ENCODE assay signal across 1 cellular context in the genomic region with DNA sequence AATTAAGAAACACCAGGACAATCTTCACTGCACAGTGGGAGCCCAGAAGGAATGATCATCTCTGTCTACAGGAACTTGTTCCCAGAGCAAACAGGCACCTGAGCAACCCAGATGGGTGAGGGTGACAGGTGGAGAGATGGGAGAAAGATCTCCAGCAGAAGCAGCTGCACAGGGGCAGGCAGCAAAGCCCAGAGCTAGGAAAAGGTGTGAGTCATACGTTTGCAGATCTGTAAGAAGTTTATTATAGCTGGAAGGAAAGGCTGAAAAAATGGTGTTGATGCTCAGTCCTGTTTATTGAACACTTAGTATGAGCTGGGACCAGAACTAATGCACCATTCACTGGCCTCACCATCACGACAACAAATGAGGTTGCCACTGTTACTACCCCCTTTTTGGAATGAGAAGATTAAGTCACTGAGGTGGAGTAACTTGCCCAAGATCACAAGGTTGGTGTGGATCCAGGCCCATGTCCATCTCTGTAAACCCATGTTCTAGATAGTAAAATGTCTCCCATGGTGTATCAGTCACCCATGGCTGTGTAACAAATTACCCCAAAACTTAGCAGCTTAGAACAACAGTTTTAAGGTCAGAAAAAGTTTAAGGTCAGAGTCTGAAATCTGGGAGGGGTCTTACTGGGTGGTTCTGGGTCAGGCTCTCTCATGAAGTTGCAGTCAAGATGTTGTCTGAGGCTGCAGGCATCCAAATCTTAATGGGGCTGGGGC.
TF ChIP-seq lines count a peak whose summit lies in the region.

No MANE protein-coding gene starts in this region.

TF ChIP-seq in HepG2, 621 proteins besides CTCF, POLR2A, EP300 and RAD21 (continued from another document):
- TF ChIP-seq RBAK (CRISPR knock-in tag; IDR thresholded peaks at IDR 0.05) (peak; percentile 95), ZMYM3 (CRISPR knock-in tag; IDR thresholded peaks at IDR 0.05) (peak; percentile 56; the same call in 1 of the 2 replicates), TEAD2 (CRISPR knock-in tag; IDR thresholded peaks at IDR 0.05) (no peak), FOSL2 (CRISPR knock-in tag; IDR thresholded peaks at IDR 0.05) (peak; percentile 54)
TF ChIP-seq in HepG2: peak in this region for 4.
